31 cellular contexts compared by ENCODE assay signal in genomic region chr5:79059674-79060073, GRCh38. TPM values are rescaled to one million over a fixed set of nuclear protein-coding genes. Genes with fewer than 3 reads are reported as not detected.
"Had no signal": no experiment of that assay in that cellular context is flagged by ENCODE, and none has a peak within 500 bp of the region (broad histone marks: within the 10 kb centered on the region; RNA-seq: fewer than 3 reads in every experiment).

No MANE protein-coding gene starts in this region.

- H3K4me1 ChIP-seq: colonic mucosa, esophagus muscularis mucosa, esophagus squamous epithelium, foreskin keratinocyte, gastrocnemius medialis, gastroesophageal sphincter, heart left ventricle, heart right ventricle had no signal

- ATAC-seq: effector memory CD8-positive, alpha-beta T cell; esophagus mucosa; foreskin keratinocyte; gastrocnemius medialis; gastroesophageal sphincter; heart left ventricle; heart right ventricle had no signal

- H3K27me3 ChIP-seq: colonic mucosa, dorsolateral prefrontal cortex, esophagus muscularis mucosa, esophagus squamous epithelium, gastrocnemius medialis, gastroesophageal sphincter, heart left ventricle, heart right ventricle had no signal

- H3K9me3 ChIP-seq: colonic mucosa, esophagus muscularis mucosa, esophagus squamous epithelium, gastrocnemius medialis, gastroesophageal sphincter, heart left ventricle, heart right ventricle had no signal

- H3K36me3 ChIP-seq: colonic mucosa, esophagus squamous epithelium, gastrocnemius medialis, gastroesophageal sphincter, heart left ventricle, heart right ventricle had no signal

- H3K4me3 ChIP-seq: colonic mucosa, coronary artery, dorsolateral prefrontal cortex, esophagus muscularis mucosa, esophagus squamous epithelium, gastrocnemius medialis, gastroesophageal sphincter, heart left ventricle, heart right ventricle had no signal

- H3K27ac ChIP-seq: colonic mucosa, coronary artery, epithelial cell of prostate, esophagus muscularis mucosa, esophagus squamous epithelium, foreskin keratinocyte, gastrocnemius medialis, gastroesophageal sphincter, heart left ventricle, heart right ventricle had no signal

- DNase-seq: colonic mucosa; cortex of kidney; dermis blood vessel endothelial cell; dorsolateral prefrontal cortex; effector CD4-positive, alpha-beta T cell; effector CD8-positive, alpha-beta T cell; effector memory CD4-positive, alpha-beta T cell; effector memory CD8-positive, alpha-beta T cell; endodermal cell; erythroblast; esophagus squamous epithelium; foreskin fibroblast; foreskin keratinocyte; foreskin melanocyte; gastrocnemius medialis; glutamatergic neuron; head of caudate nucleus; heart left ventricle; heart right ventricle had no signal

- FAIRE-seq: colon, endometrium, endothelial cell of umbilical vein, frontal cortex had no signal

RNA-seq across cellular contexts. Expression of gene DMGDH, which starts 9.8 kb away (rescaled TPM):
- total RNA-seq: endothelial cell of umbilical vein, glomerular endothelial cell had no signal
- polyA plus RNA-seq: foreskin keratinocyte had no signal

RNA-seq across cellular contexts. Expression of gene BHMT, which starts 51.9 kb away (rescaled TPM):
- total RNA-seq: dermis blood vessel endothelial cell, dermis microvascular lymphatic vessel endothelial cell, endothelial cell of umbilical vein, foreskin keratinocyte, glomerular endothelial cell, heart left ventricle, heart right ventricle had no signal
- polyA plus RNA-seq: endothelial cell of umbilical vein, fibroblast of lung, foreskin keratinocyte, heart left ventricle had no signal
